ENCODE assay signal across 8 cellular contexts in genomic region chr12:9413862-9414261, GRCh38.
DNase-seq lines count a peak whose midpoint lies in the region; ATAC-seq and TF ChIP-seq lines count a peak whose summit lies in the region.
"Not testable (repeated sequence)": the region's sequence is repeated elsewhere in the genome, so short reads cannot be mapped to it uniquely, and the experiment has no call there.

No MANE protein-coding gene starts in this region.

- not testable (repeated sequence) for H3K36me3 ChIP-seq in BLaER1 treated with 17β-estradiol and CSF1 and Interleukin-3, amounts not matched to agents 10 nM and 100 nM; GM23338 (ENCODE audit: insufficient read depth); endodermal cell (ENCODE audit: control insufficient read depth, insufficient read depth, low read length)

- H3K4me3 ChIP-seq in BLaER1 treated with 17β-estradiol and CSF1 and Interleukin-3, amounts not matched to agents 10 nM and 100 nM; GM23338; endodermal cell (ENCODE audit: low read length): not testable (repeated sequence)

- not testable (repeated sequence) for H3K4me1 Mint-ChIP-seq in GM23338; activated CD4-positive, alpha-beta T cell treated with anti-CD3 and anti-CD28 coated beads, Interleukin-2, amount 10 ng/mL, durations not matched to agents 24 days and 14 days; activated naive CD8-positive, alpha-beta T cell treated with anti-CD3 and anti-CD28 coated beads, Interleukin-2, amount 10 ng/mL, durations not matched to agents 7 days and 5 days; endodermal cell; mesothelial cell of epicardium
- peaks cover 12% of the 10 kb centered on the region for H3K4me1 Mint-ChIP-seq in stimulated activated naive CD8-positive, alpha-beta T cell treated with anti-CD3 and anti-CD28 coated beads, Interleukin-15, Interleukin-2, amounts not matched to agents 100 ng/mL and 50 ng/mL, for 24 hours (ENCODE audit: low read depth)

- not testable (repeated sequence) for DNase-seq in GM23338 (ENCODE audit: low spot score); activated CD4-positive, alpha-beta T cell treated with anti-CD3 and anti-CD28 coated beads, Interleukin-2, amount 10 ng/mL, durations not matched to agents 24 days and 14 days; activated naive CD8-positive, alpha-beta T cell treated with anti-CD3 and anti-CD28 coated beads, Interleukin-2, amount 10 ng/mL, durations not matched to agents 7 days and 5 days; endodermal cell; mesothelial cell of epicardium (ENCODE audit: low spot score in 2 of 2, unreplicated experiment in 2 of 2)

- H3K4me1 ChIP-seq in BLaER1 treated with 17β-estradiol and CSF1 and Interleukin-3, amounts not matched to agents 10 nM and 100 nM: peaks cover 10 to 32% (median 28%) of the 10 kb centered on the region in 10 experiments; a peak in 19 of 20 replicates
- not testable (repeated sequence) for H3K4me1 ChIP-seq in GM23338 (ENCODE audit: insufficient read depth); endodermal cell (ENCODE audit: control insufficient read depth, insufficient read depth, low read length)

- not testable (repeated sequence) for ATAC-seq in GM23338; activated naive CD8-positive, alpha-beta T cell treated with anti-CD3 and anti-CD28 coated beads, Interleukin-2, amount 10 ng/mL, durations not matched to agents 7 days and 5 days (ENCODE audit: low read depth)

- TF ChIP-seq RAD21 in Ishikawa (IDR thresholded peaks at IDR 0.05; ENCODE audit: low read depth): not testable (repeated sequence)

- TF ChIP-seq EP300 in Ishikawa (IDR thresholded peaks at IDR 0.05; ENCODE audit: borderline replicate concordance): not testable (repeated sequence)

- H4K20me1 ChIP-seq in BLaER1 treated with 17β-estradiol and CSF1 and Interleukin-3, amounts not matched to agents 10 nM and 100 nM; GM23338 (replicated peaks; ENCODE audit: insufficient read depth): not testable (repeated sequence)

- H3K9ac ChIP-seq in BLaER1 treated with 17β-estradiol and CSF1 and Interleukin-3, amounts not matched to agents 10 nM and 100 nM: peak overlapping the region in 2 of 11 experiments; percentile 17 to 18; a peak in 2 of 22 replicates
- H3K9ac ChIP-seq in endodermal cell (ENCODE audit: extremely low read depth, low read length, poor library complexity, severe bottlenecking): not testable (repeated sequence)

- not testable (repeated sequence) for TF ChIP-seq CTCF in GM23338 (conservative IDR thresholded peaks at IDR 0.05; ENCODE audit: low read depth in 2 of 2); endodermal cell (conservative IDR thresholded peaks at IDR 0.05); mesothelial cell of epicardium (IDR thresholded peaks at IDR 0.05; ENCODE audit: unreplicated experiment)

- intact Hi-C loops in activated CD4-positive, alpha-beta T cell treated with anti-CD3 and anti-CD28 coated beads, Interleukin-2, amount 10 ng/mL, durations not matched to agents 24 days and 14 days (cut with micrococcal nuclease): not testable (repeated sequence)

- not testable (repeated sequence) for H3K4me3 Mint-ChIP-seq in GM23338; activated CD4-positive, alpha-beta T cell treated with anti-CD3 and anti-CD28 coated beads, Interleukin-2, amount 10 ng/mL, durations not matched to agents 24 days and 14 days; activated naive CD8-positive, alpha-beta T cell treated with anti-CD3 and anti-CD28 coated beads, Interleukin-2, amount 10 ng/mL, durations not matched to agents 7 days and 5 days; endodermal cell; mesothelial cell of epicardium; stimulated activated naive CD8-positive, alpha-beta T cell treated with anti-CD3 and anti-CD28 coated beads, Interleukin-15, Interleukin-2, amounts not matched to agents 100 ng/mL and 50 ng/mL, for 24 hours

- not testable (repeated sequence) for H2AFZ ChIP-seq in GM23338

- WGBS in endodermal cell (ENCODE audit: insufficient coverage in 1 of 2, insufficient read length in 1 of 2), 2 experiments: 89 to 100% methylated on average over 5 to 7 of the region's 7 CpGs

- H3K9me2 ChIP-seq in GM23338 (ENCODE audit: insufficient read depth): not testable (repeated sequence)

- not testable (repeated sequence) for H3K27me3 Mint-ChIP-seq in GM23338 (ENCODE audit: insufficient read depth, low read depth, poor library complexity); activated CD4-positive, alpha-beta T cell treated with anti-CD3 and anti-CD28 coated beads, Interleukin-2, amount 10 ng/mL, durations not matched to agents 24 days and 14 days; activated naive CD8-positive, alpha-beta T cell treated with anti-CD3 and anti-CD28 coated beads, Interleukin-2, amount 10 ng/mL, durations not matched to agents 7 days and 5 days; endodermal cell (ENCODE audit: insufficient read depth); mesothelial cell of epicardium (ENCODE audit: low read depth); stimulated activated naive CD8-positive, alpha-beta T cell treated with anti-CD3 and anti-CD28 coated beads, Interleukin-15, Interleukin-2, amounts not matched to agents 100 ng/mL and 50 ng/mL, for 24 hours

- peak overlapping the region in 5 of 11 experiments; percentile 35 to 65 (median 45); a peak in 7 of 22 replicates for H3K27ac ChIP-seq in BLaER1 treated with 17β-estradiol and CSF1 and Interleukin-3, amounts not matched to agents 10 nM and 100 nM
- H3K27ac ChIP-seq in GM23338 (ENCODE audit: low read depth); endodermal cell (ENCODE audit: low read depth, low read length): not testable (repeated sequence)

- not testable (repeated sequence) for H3K9me3 ChIP-seq in BLaER1 treated with 17β-estradiol and CSF1 and Interleukin-3, amounts not matched to agents 10 nM and 100 nM (replicated peaks in 1 of 11); endodermal cell (ENCODE audit: control insufficient read depth, low read length)

- H3F3A ChIP-seq in GM23338 (replicated peaks; ENCODE audit: low read depth): not testable (repeated sequence)

- POLR2A ChIA-PET in activated naive CD8-positive, alpha-beta T cell treated with anti-CD3 and anti-CD28 coated beads, Interleukin-2, amount 10 ng/mL, durations not matched to agents 7 days and 5 days (lab: Charles Lee): not testable (repeated sequence)

- peak overlapping the region; percentile 43 to 74 (median 70); a peak in 20 of 22 replicates for H3K4me2 ChIP-seq in BLaER1 treated with 17β-estradiol and CSF1 and Interleukin-3, amounts not matched to agents 10 nM and 100 nM
- not testable (repeated sequence) for H3K4me2 ChIP-seq in GM23338

- peak overlapping the region; percentile 24; the same call in 1 of the 2 replicates for H3K27ac Mint-ChIP-seq in GM23338
- H3K27ac Mint-ChIP-seq in activated CD4-positive, alpha-beta T cell treated with anti-CD3 and anti-CD28 coated beads, Interleukin-2, amount 10 ng/mL, durations not matched to agents 24 days and 14 days: peak overlapping the region; percentile 7
- peak overlapping the region; percentile 25 for H3K27ac Mint-ChIP-seq in activated naive CD8-positive, alpha-beta T cell treated with anti-CD3 and anti-CD28 coated beads, Interleukin-2, amount 10 ng/mL, durations not matched to agents 7 days and 5 days
- peak overlapping the region; percentile 59 for H3K27ac Mint-ChIP-seq in endodermal cell
- peak overlapping the region; percentile 16 for H3K27ac Mint-ChIP-seq in mesothelial cell of epicardium
- H3K27ac Mint-ChIP-seq in stimulated activated naive CD8-positive, alpha-beta T cell treated with anti-CD3 and anti-CD28 coated beads, Interleukin-15, Interleukin-2, amounts not matched to agents 100 ng/mL and 50 ng/mL, for 24 hours: peak overlapping the region; percentile 47

- peaks cover 11% of the 10 kb centered on the region for H3K36me3 Mint-ChIP-seq in GM23338 (ENCODE audit: low read depth)
- not testable (repeated sequence) for H3K36me3 Mint-ChIP-seq in activated CD4-positive, alpha-beta T cell treated with anti-CD3 and anti-CD28 coated beads, Interleukin-2, amount 10 ng/mL, durations not matched to agents 24 days and 14 days (ENCODE audit: low read depth); activated naive CD8-positive, alpha-beta T cell treated with anti-CD3 and anti-CD28 coated beads, Interleukin-2, amount 10 ng/mL, durations not matched to agents 7 days and 5 days; endodermal cell (ENCODE audit: low read depth); mesothelial cell of epicardium
- H3K36me3 Mint-ChIP-seq in stimulated activated naive CD8-positive, alpha-beta T cell treated with anti-CD3 and anti-CD28 coated beads, Interleukin-15, Interleukin-2, amounts not matched to agents 100 ng/mL and 50 ng/mL, for 24 hours (ENCODE audit: low read depth): peaks cover 11% of the 10 kb centered on the region

- H3K9me3 Mint-ChIP-seq in GM23338; activated CD4-positive, alpha-beta T cell treated with anti-CD3 and anti-CD28 coated beads, Interleukin-2, amount 10 ng/mL, durations not matched to agents 24 days and 14 days; activated naive CD8-positive, alpha-beta T cell treated with anti-CD3 and anti-CD28 coated beads, Interleukin-2, amount 10 ng/mL, durations not matched to agents 7 days and 5 days; endodermal cell; mesothelial cell of epicardium; stimulated activated naive CD8-positive, alpha-beta T cell treated with anti-CD3 and anti-CD28 coated beads, Interleukin-15, Interleukin-2, amounts not matched to agents 100 ng/mL and 50 ng/mL, for 24 hours: not testable (repeated sequence)

- not testable (repeated sequence) for H3K27me3 ChIP-seq in BLaER1 treated with 17β-estradiol and CSF1 and Interleukin-3, amounts not matched to agents 10 nM and 100 nM; GM23338 (ENCODE audit: insufficient read depth); endodermal cell (ENCODE audit: control insufficient read depth, insufficient read depth, low read length, poor library complexity, severe bottlenecking)

- not testable (repeated sequence) for H3K79me2 ChIP-seq in GM23338 (replicated peaks; ENCODE audit: insufficient read depth)

Comparison
In these comparisons a context has a peak if more than half of its experiments do, and no peak if none do; other contexts are left out.
1. H3K27ac Mint-ChIP-seq: peak in every context shown above with its lines; median percentile 59 in endodermal cell; 47 in stimulated activated naive CD8-positive, alpha-beta T cell treated with anti-CD3 and anti-CD28 coated beads, Interleukin-15, Interleukin-2, amounts not matched to agents 100 ng/mL and 50 ng/mL, for 24 hours; 25 in activated naive CD8-positive, alpha-beta T cell treated with anti-CD3 and anti-CD28 coated beads, Interleukin-2, amount 10 ng/mL, durations not matched to agents 7 days and 5 days; 24 in GM23338; 16 in mesothelial cell of epicardium; 7 in activated CD4-positive, alpha-beta T cell treated with anti-CD3 and anti-CD28 coated beads, Interleukin-2, amount 10 ng/mL, durations not matched to agents 24 days and 14 days.